Comparison of ENCODE assay signal across 16 cellular contexts in genomic region chr7:19113855-19114590, GRCh38. TPM values are rescaled to one million over a fixed set of nuclear protein-coding genes. Genes with fewer than 3 reads are reported as not detected.
DNase-seq lines count a peak whose midpoint lies in the region; ATAC-seq and TF ChIP-seq lines count a peak whose summit lies in the region.
"Had no signal": no experiment of that assay in that cellular context is flagged by ENCODE, and none has a peak within 500 bp of the region (broad histone marks: within the 10 kb centered on the region; RNA-seq: fewer than 3 reads in every experiment).

No MANE protein-coding gene starts in this region.

- H3K4me1 Mint-ChIP-seq in nephron (peaks cover 49% of the 10 kb centered on the region), Calu3 (ENCODE audit: low read depth, unreplicated experiment) (no peaks in the 10 kb centered on the region)

- H2AFZ ChIP-seq in KMS-11 (ENCODE audit: low read depth) (no peak overlapping the region), mammary epithelial cell (ENCODE audit: low read depth, low read length) (no peak overlapping the region)

- H3K79me2 ChIP-seq in KMS-11 (ENCODE audit: insufficient read depth, low read depth) (peaks cover 25% of the 10 kb centered on the region), mammary epithelial cell (ENCODE audit: insufficient read depth, low read length) (no peaks in the 10 kb centered on the region)

- H3K27ac Mint-ChIP-seq in nephron, result peak overlapping the region; percentile 21 to 30 (median 29)
- H3K27ac Mint-ChIP-seq in Calu3 (ENCODE audit: unreplicated experiment), result no peak overlapping the region
- H3K27ac Mint-ChIP-seq: endodermal cell, H9 had no signal

- no peaks in the 10 kb centered on the region for H3K9me3 ChIP-seq in mammary epithelial cell (replicated peaks; ENCODE audit: insufficient read depth, low read length)
- no peaks in the 10 kb centered on the region for H3K9me3 ChIP-seq in body of pancreas
- H3K9me3 ChIP-seq: vagina had no signal

- no peaks in the 10 kb centered on the region for H3K27me3 ChIP-seq in KMS-11 (ENCODE audit: insufficient read depth, low read depth)
- peaks cover 51% of the 10 kb centered on the region for H3K27me3 ChIP-seq in mammary epithelial cell (ENCODE audit: insufficient read depth, low read length)
- H3K27me3 ChIP-seq in body of pancreas, result peaks cover 0 to 62% of the 10 kb centered on the region in 2 donors

- no peak overlapping the region for H3K27ac ChIP-seq in KMS-11
- no peak overlapping the region for H3K27ac ChIP-seq in mammary epithelial cell (ENCODE audit: insufficient read depth, low read depth, low read length)
- no peak overlapping the region for H3K27ac ChIP-seq in body of pancreas
- H3K27ac ChIP-seq: BLaER1, vagina had no signal

- no peaks in the 10 kb centered on the region for H3K36me3 ChIP-seq in KMS-11 (ENCODE audit: insufficient read depth)
- no peaks in the 10 kb centered on the region for H3K36me3 ChIP-seq in mammary epithelial cell (ENCODE audit: insufficient read depth, low read length)
- no peaks in the 10 kb centered on the region for H3K36me3 ChIP-seq in body of pancreas (replicated peaks in 1 of 2; ENCODE audit: insufficient read depth in 1 of 2, low read depth in 2 of 2)
- H3K36me3 ChIP-seq: BLaER1, vagina had no signal

- dilution Hi-C loops in mammary epithelial cell (cut with HindIII; ENCODE audit: low sequenced_read_pairs), result loop anchor here (5.0 kb wide), 1 partner anchor 67 kb away; no protein-coding TSS in a partner anchor

- H3K4me3 ChIP-seq in AG04449 (ENCODE audit: low read depth, low read length) (peak overlapping the region; percentile 99), KMS-11 (IDR thresholded peaks at IDR 0.05; ENCODE audit: insufficient read depth, low read depth, low read length) (no peak overlapping the region), mammary epithelial cell (replicated peaks in 1 of 3; ENCODE audit: insufficient read depth in 1 of 3, low read depth in 2 of 3, low read length in 3 of 3) (no peak overlapping the region), body of pancreas (no peak overlapping the region)
- H3K4me3 ChIP-seq: BLaER1, vagina had no signal

- H3K4me1 ChIP-seq in KMS-11 (ENCODE audit: low read depth, poor library complexity, severe bottlenecking), result peaks cover 17% of the 10 kb centered on the region
- peaks cover 23% of the 10 kb centered on the region for H3K4me1 ChIP-seq in mammary epithelial cell (ENCODE audit: insufficient read depth, low read length)
- peaks cover 27% of the 10 kb centered on the region for H3K4me1 ChIP-seq in body of pancreas

- 4% methylated on average over 4 of the region's 4 CpGs for WGBS in mammary epithelial cell (ENCODE audit: low coverage, missing lambda C conversion rate)
- 13 to 20% methylated on average over 4 of the region's 4 CpGs for WGBS in body of pancreas, 2 donors

- H3K36me3 Mint-ChIP-seq in nephron (ENCODE audit: low read depth) (peaks cover 13% of the 10 kb centered on the region), Calu3 (ENCODE audit: insufficient read depth, unreplicated experiment) (peaks cover 17% of the 10 kb centered on the region)

- H3K9ac ChIP-seq in KMS-11, result no peak overlapping the region
- no peak overlapping the region for H3K9ac ChIP-seq in mammary epithelial cell (ENCODE audit: insufficient read depth, low read length)
- H3K9ac ChIP-seq: BLaER1 had no signal

- BruUV-seq in mammary epithelial cell (replicated peaks; lab: Mats Ljungman, UMichigan), result no TSS peak
- no TSS peak for BruUV-seq in Calu3 (replicated peaks; lab: Mats Ljungman, UMichigan)

- DNase-seq in AG04449 (ENCODE audit: low read depth, low spot score) (no peak), mammary epithelial cell (no peak), HPDE6-E6E7 (ENCODE audit: extremely low spot score) (no peak), T1000 (lab: John Stamatoyannopoulos, UW) (no peak), body of pancreas (no peak), Calu3 (no peak)
- DNase-seq: activated T-cell treated with anti-CD3 and anti-CD28 coated beads, Interleukin-2, amount 50 U/mL, for 4 hours; amygdala; endodermal cell; H9; hippocampal formation had no signal

- peak overlapping the region; percentile 70 for H3K4me2 ChIP-seq in KMS-11
- peak overlapping the region; percentile 24 for H3K4me2 ChIP-seq in mammary epithelial cell (ENCODE audit: insufficient read depth, low read depth, low read length)
- H3K4me2 ChIP-seq: BLaER1 had no signal

- H3K9me3 Mint-ChIP-seq in nephron (no peaks in the 10 kb centered on the region), Calu3 (ENCODE audit: low read depth, unreplicated experiment) (no peaks in the 10 kb centered on the region)
- H3K9me3 Mint-ChIP-seq: activated T-cell treated with anti-CD3 and anti-CD28 coated beads, Interleukin-2, amount 50 U/mL, for 4 hours; endodermal cell had no signal

- H3K4me3 Mint-ChIP-seq in nephron, result peak overlapping the region; percentile 73 to 80 (median 79)
- no peak overlapping the region for H3K4me3 Mint-ChIP-seq in Calu3 (ENCODE audit: low read depth, unreplicated experiment)
- H3K4me3 Mint-ChIP-seq: activated T-cell treated with anti-CD3 and anti-CD28 coated beads, Interleukin-2, amount 50 U/mL, for 4 hours; endodermal cell; H9 had no signal

- in situ Hi-C loops in mammary epithelial cell (cut with MboI; ENCODE audit: low sequenced_read_pairs in 2 of 2), result loop anchor here in 1 of 2 donors (25.0 kb wide), 1 partner anchor 548 kb away; no protein-coding TSS in a partner anchor

- POLR2A ChIA-PET in AG04449 (lab: Yijun Ruan, JAX), result no interaction called here

- TF ChIP-seq POLR2A in body of pancreas (IDR thresholded peaks at IDR 0.05), result no peak

- TF ChIP-seq CTCF in AG04449 (IDR thresholded peaks at IDR 0.05; ENCODE audit: insufficient read depth, low read length, missing control alignments) (no peak), KMS-11 (conservative IDR thresholded peaks at IDR 0.05; ENCODE audit: low read depth, low read length) (no peak), mammary epithelial cell (conservative IDR thresholded peaks at IDR 0.05 in 1 of 2, IDR thresholded peaks at IDR 0.05 in 1 of 2; ENCODE audit: extremely low read depth in 1 of 2, insufficient read depth in 1 of 2, low read depth in 1 of 2, low read length in 2 of 2) (no peak), nephron (IDR thresholded peaks at IDR 0.05; ENCODE audit: unreplicated experiment in 3 of 3) (no peak), body of pancreas (IDR thresholded peaks at IDR 0.05) (no peak), Calu3 (IDR thresholded peaks at IDR 0.05; ENCODE audit: unreplicated experiment) (no peak)

- CTCF ChIA-PET in AG04449 (lab: Yijun Ruan, JAX), result interaction anchor here (0.7 to 4.2 kb wide), 10 partner anchors 8 to 762 kb away, joined by 3 to 16 read pairs (median 3); no protein-coding TSS in a partner anchor
- CTCF ChIA-PET in mammary epithelial cell (lab: Charles Lee; ENCODE audit: low non-redundant PET), result interaction anchor here (0.6 kb wide), 1 partner anchor 42 kb away, joined by 4 read pairs; no protein-coding TSS in a partner anchor
- CTCF ChIA-PET in Calu3 (lab: Charles Lee), result interaction anchor here (0.5 to 1.5 kb wide), 2 partner anchors 9 to 18 kb away, joined by 3 to 4 read pairs; no protein-coding TSS in a partner anchor

- intact Hi-C loops in mammary epithelial cell (cut with micrococcal nuclease), result no loop called here
- intact Hi-C loops in body of pancreas (cut with DNase I), result no loop called here
- intact Hi-C loops in Calu3 (cut with micrococcal nuclease; ENCODE audit: unreplicated experiment), result no loop called here

- ATAC-seq in body of pancreas, result no peak
- ATAC-seq: activated T-cell treated with anti-CD3 and anti-CD28 coated beads, Interleukin-2, amount 50 U/mL, for 4 hours had no signal

- H4K20me1 ChIP-seq in KMS-11 (ENCODE audit: insufficient read depth) (no peaks in the 10 kb centered on the region), mammary epithelial cell (ENCODE audit: insufficient read depth, low read length) (peaks cover 1% of the 10 kb centered on the region)

- H3K27me3 Mint-ChIP-seq in nephron (ENCODE audit: low read depth) (peaks cover 88% of the 10 kb centered on the region), Calu3 (ENCODE audit: unreplicated experiment) (peaks cover 31% of the 10 kb centered on the region)

RNA-seq across cellular contexts. Expression of gene TWIST1, which starts 3.4 kb away (rescaled TPM):
- 1 to 10 TPM; 2.3 TPM for total RNA-seq in mammary epithelial cell
- polyA plus RNA-seq in mammary epithelial cell, result 1.6 TPM
- polyA minus RNA-seq in mammary epithelial cell, result 0.36 TPM
- total RNA-seq in body of pancreas, result 1 to 10 TPM in 1 of 2 donors, under 1 TPM in 1; 0.52 to 3.0 TPM
- total RNA-seq in Calu3 (2022), result 2.4 and 2.9 TPM in 2 replicates
- total RNA-seq: H9 had no signal

RNA-seq across cellular contexts. Expression of gene FERD3L, which starts 31.2 kb away (rescaled TPM):
- total RNA-seq in mammary epithelial cell, result not detected
- polyA plus RNA-seq in mammary epithelial cell, result not detected
- not detected for polyA minus RNA-seq in mammary epithelial cell
- total RNA-seq in body of pancreas, result not detected
- total RNA-seq in Calu3 (2022), result not detected in 2 replicates
- total RNA-seq: activated T-cell treated with anti-CD3 and anti-CD28 coated beads, Interleukin-2, amount 50 U/mL, for 4 hours; endodermal cell; H9; lower leg skin; vagina had no signal
